ENCODE assay signal across 9 cellular contexts in the genomic region with DNA sequence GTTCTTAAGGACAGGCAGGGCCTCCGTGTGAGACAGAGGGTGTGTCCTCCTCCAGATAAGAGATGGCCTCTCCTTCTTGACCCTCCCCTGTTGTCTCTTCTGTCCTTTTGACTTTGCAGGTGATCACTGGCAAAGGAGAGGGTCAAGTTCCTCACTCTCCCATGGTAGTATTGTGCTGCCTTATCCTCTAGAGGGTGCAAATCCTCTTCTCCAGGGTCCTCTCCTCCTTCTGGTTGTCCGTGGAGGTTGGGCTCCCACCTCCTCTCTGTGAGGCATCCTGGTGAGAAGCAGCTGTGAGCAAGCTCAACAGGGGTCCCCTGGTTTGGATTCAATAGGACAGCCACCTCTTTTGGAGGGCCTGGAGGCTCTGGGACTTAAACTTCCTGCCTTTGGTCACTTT. TPM values are rescaled to one million over a fixed set of nuclear protein-coding genes. Genes with fewer than 3 reads are reported as not detected.
DNase-seq lines count a peak whose midpoint lies in the region; ATAC-seq, FAIRE-seq and TF ChIP-seq lines count a peak whose summit lies in the region.
"Had no signal": no experiment of that assay in that cellular context is flagged by ENCODE, and none has a peak within 500 bp of the region (broad histone marks: within the 10 kb centered on the region; RNA-seq: fewer than 3 reads in every experiment).

No MANE protein-coding gene starts in this region.

- TF ChIP-seq CTCF in kidney (IDR thresholded peaks at IDR 0.05; ENCODE audit: borderline replicate concordance, extremely low read depth, insufficient read depth): no peak

- no peak overlapping the region for H3K4me3 Mint-ChIP-seq in activated CD4-positive, alpha-beta T cell treated with anti-CD3 and anti-CD28 coated beads, Interleukin-2, amount 10 ng/mL, durations not matched to agents 24 days and 14 days

- peak; percentile 4 for DNase-seq in EL
- peak; percentile 4 for DNase-seq in HTR-8/SVneo (ENCODE audit: insufficient read length, low spot score)
- peak; percentile 66 for DNase-seq in activated CD4-positive, alpha-beta T cell treated with anti-CD3 and anti-CD28 coated beads, Interleukin-2, amount 10 ng/mL, durations not matched to agents 24 days and 14 days
- DNase-seq in left kidney (ENCODE audit: low read depth, low spot score): peak; percentile 40
- no peak for DNase-seq in kidney
- DNase-seq: effector CD8-positive, alpha-beta T cell had no signal

- H3K36me3 ChIP-seq in kidney (ENCODE audit: control insufficient read depth in 1 of 2, insufficient read depth in 2 of 2, low read length in 2 of 2): no peaks in the 10 kb centered on the region

- intact Hi-C loops in activated CD4-positive, alpha-beta T cell treated with anti-CD3 and anti-CD28 coated beads, Interleukin-2, amount 10 ng/mL, durations not matched to agents 24 days and 14 days (cut with micrococcal nuclease): no loop called here
- intact Hi-C loops in kidney (cut with DNase I): no loop called here

- no peak overlapping the region for H3K9ac ChIP-seq in kidney (ENCODE audit: low read length in 2 of 2)

- no peak overlapping the region for H3K27ac Mint-ChIP-seq in activated CD4-positive, alpha-beta T cell treated with anti-CD3 and anti-CD28 coated beads, Interleukin-2, amount 10 ng/mL, durations not matched to agents 24 days and 14 days

- H3K9me3 ChIP-seq in kidney (ENCODE audit: control insufficient read depth in 1 of 2, low read length in 2 of 2): no peaks in the 10 kb centered on the region

- ATAC-seq in GM21381 (IDR thresholded peaks at IDR 0.05; ENCODE audit: unreplicated experiment) (no peak), HG03097 (IDR thresholded peaks at IDR 0.05; ENCODE audit: low FRiP score, unreplicated experiment) (no peak), HG02610 (IDR thresholded peaks at IDR 0.05; ENCODE audit: unreplicated experiment) (no peak)

- H3K4me1 Mint-ChIP-seq in activated CD4-positive, alpha-beta T cell treated with anti-CD3 and anti-CD28 coated beads, Interleukin-2, amount 10 ng/mL, durations not matched to agents 24 days and 14 days: no peaks in the 10 kb centered on the region

- no peaks in the 10 kb centered on the region for H3K27me3 Mint-ChIP-seq in activated CD4-positive, alpha-beta T cell treated with anti-CD3 and anti-CD28 coated beads, Interleukin-2, amount 10 ng/mL, durations not matched to agents 24 days and 14 days

- no peak overlapping the region for H3K27ac ChIP-seq in kidney (ENCODE audit: low read depth in 2 of 2, low read length in 2 of 2)

- no peaks in the 10 kb centered on the region for H3K4me1 ChIP-seq in kidney (ENCODE audit: control insufficient read depth in 1 of 2, insufficient read depth in 1 of 2, low read depth in 1 of 2, low read length in 2 of 2)

- H3K9me3 Mint-ChIP-seq in activated CD4-positive, alpha-beta T cell treated with anti-CD3 and anti-CD28 coated beads, Interleukin-2, amount 10 ng/mL, durations not matched to agents 24 days and 14 days: no peaks in the 10 kb centered on the region

- H3K4me3 ChIP-seq in kidney (ENCODE audit: low read length in 2 of 2): no peak overlapping the region

- FAIRE-seq in HTR-8/SVneo (lab: Jason Lieb, UNC) (no peak), kidney (lab: Jason Lieb, UNC) (no peak)

- no peaks in the 10 kb centered on the region for H3K36me3 Mint-ChIP-seq in activated CD4-positive, alpha-beta T cell treated with anti-CD3 and anti-CD28 coated beads, Interleukin-2, amount 10 ng/mL, durations not matched to agents 24 days and 14 days (ENCODE audit: low read depth)

RNA-seq across cellular contexts. Expression of a gene that starts 44.8 kb away (rescaled TPM):
- 5.6 and 5.7 TPM in 2 replicates for total RNA-seq in activated CD4-positive, alpha-beta T cell treated with anti-CD3 and anti-CD28 coated beads, Interleukin-2, amount 10 ng/mL, durations not matched to agents 24 days and 14 days
- 5.8 TPM for total RNA-seq in kidney
- 3.2 TPM for polyA plus RNA-seq in kidney (ENCODE audit: insufficient read depth, low read depth, low replicate concordance)

RNA-seq across cellular contexts. Expression of a gene that starts 47.8 kb away (rescaled TPM):
- not detected in 2 replicates for total RNA-seq in activated CD4-positive, alpha-beta T cell treated with anti-CD3 and anti-CD28 coated beads, Interleukin-2, amount 10 ng/mL, durations not matched to agents 24 days and 14 days
- total RNA-seq in kidney: not detected
- polyA plus RNA-seq in kidney (ENCODE audit: insufficient read depth, low read depth, low replicate concordance): not detected
